Comparison of ENCODE assay signal across 8 cellular contexts in the genomic region with DNA sequence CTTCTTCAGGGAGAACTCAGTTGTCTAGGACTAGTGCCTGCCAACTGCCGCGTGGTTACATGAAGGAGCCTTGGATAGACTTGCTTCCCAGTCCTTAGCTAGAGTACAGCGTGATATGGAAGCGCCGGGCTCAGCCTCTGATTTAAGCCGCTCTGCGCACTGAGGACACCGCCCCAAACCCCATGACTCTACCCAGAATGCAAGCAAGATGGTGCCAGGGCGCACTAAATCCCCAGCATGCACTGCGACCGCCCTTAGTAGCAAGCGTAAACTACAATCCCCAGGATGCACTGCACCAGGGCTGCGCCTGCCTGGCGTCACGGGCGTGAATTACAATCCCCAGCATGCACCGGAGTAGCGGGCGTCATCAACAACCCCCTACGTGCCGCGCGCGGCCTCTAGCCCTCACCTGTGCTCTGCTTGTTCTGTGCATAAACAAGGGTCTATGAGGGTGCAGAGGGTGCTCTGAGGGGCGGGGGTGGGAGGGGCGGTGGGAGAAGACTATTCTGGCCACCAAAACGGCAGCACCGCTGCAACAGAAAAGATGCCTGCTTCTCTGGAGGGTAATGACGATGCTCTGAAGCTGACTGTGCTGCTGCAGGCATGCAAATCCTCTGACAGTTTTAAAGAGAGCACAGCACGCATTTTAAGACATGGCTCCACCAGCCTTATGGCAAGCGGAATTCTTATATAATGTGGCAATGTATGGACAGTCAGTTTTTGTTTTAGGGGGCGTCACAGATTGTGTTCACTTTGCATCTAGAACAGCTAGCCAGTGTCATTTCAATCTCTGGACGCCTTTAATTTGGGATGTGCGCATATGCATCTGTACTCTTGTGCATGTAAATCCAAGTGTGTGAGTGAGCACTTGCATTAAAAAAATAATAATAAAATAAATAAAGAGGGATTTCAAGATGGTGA.
DNase-seq lines count a peak whose midpoint lies in the region; ATAC-seq and TF ChIP-seq lines count a peak whose summit lies in the region.

No MANE protein-coding gene starts in this region.

- peak overlapping the region; percentile 68 for H3K4me3 ChIP-seq in coronary artery

- DNase-seq in NCI-H2107 treated with DMSO at 0.1 percent for 48 hours (lab: John Stamatoyannopoulos, UW; ENCODE audit: unreplicated experiment) (peak; percentile 87), coronary artery (ENCODE audit: low spot score) (peak; percentile 87), left lobe of liver (ENCODE audit: low spot score) (peak; percentile 86), NCI-H82 treated with DMSO at 0.1 percent for 48 hours (lab: John Stamatoyannopoulos, UW; ENCODE audit: unreplicated experiment) (no peak)
- peak; percentile 93 for DNase-seq in activated CD4-positive, alpha-beta T cell treated with anti-CD3 and anti-CD28 coated beads for 48 hours
- DNase-seq in stimulated activated CD4-positive, alpha-beta T cell treated with anti-CD3 and anti-CD28 coated beads, Interleukin-1b, Interleukin-23, amount 100 ng/mL, for 4 hours (ENCODE audit: low read depth in 2 of 2): peak; percentile 70 to 74

- H3K27ac ChIP-seq in coronary artery: peak overlapping the region in 1 of 2 donors; percentile 21

- ATAC-seq in GM18508 (IDR thresholded peaks at IDR 0.05; ENCODE audit: insufficient read depth, unreplicated experiment) (peak; percentile 95), HG02885 (IDR thresholded peaks at IDR 0.05; ENCODE audit: poor library complexity, unreplicated experiment) (peak; percentile 100), left lobe of liver (peak; percentile 99)

- TF ChIP-seq CTCF in coronary artery (IDR thresholded peaks at IDR 0.05): no peak
